ENCODE assay signal across 8 cellular contexts in the genomic region with DNA sequence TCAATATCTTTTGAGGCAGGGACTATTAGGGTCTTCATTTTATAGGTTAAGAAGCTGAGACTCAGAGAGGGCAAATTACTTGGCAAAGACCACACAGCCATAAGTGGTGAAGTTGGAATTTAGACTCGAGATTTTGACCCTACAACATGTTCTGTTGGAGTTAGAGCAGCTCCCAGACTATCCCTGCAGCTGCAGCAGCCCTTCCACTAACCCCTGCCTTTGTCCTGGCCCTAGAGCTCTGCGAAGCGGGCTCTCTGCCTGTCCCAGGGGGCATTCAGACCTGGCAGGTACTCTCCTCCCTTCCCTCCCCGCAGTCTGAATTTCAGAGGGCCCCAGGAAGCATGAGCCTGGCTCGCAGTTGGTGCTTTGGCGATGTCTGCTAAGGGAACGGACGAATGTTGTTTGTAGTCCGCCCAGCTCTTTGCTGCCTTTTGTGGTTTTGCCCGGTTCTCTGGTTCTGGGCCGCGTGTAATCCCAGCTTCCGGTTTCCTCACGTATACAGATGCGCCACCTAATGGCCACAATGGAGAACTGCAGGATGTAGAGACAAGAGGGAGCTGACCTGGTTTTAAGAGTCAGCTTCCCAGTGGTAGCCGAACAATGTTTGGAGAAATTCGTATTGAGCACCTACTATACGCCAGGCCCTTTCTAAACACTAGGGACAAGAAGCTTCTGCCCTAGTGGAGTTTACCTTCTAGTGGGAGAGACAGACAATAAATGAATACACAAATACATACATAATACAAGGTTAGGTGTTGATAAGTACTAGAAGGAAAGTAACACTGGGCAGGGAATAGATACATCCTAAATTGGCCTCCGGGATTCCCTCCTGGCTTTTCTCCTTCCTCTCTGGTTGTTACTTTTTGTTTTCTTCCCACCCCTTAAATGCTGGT.
DNase-seq lines count a peak whose midpoint lies in the region; ATAC-seq, FAIRE-seq and TF ChIP-seq lines count a peak whose summit lies in the region.

No MANE protein-coding gene starts in this region.

- FAIRE-seq in colon (lab: Jason Lieb, UNC) = peak; percentile 68

- TF ChIP-seq CTCF in AG09309 (IDR thresholded peaks at IDR 0.05; ENCODE audit: control insufficient read depth, insufficient read depth, low read depth, low read length, missing control alignments) = peak; percentile 92

- DNase-seq in AG09309 (ENCODE audit: low read depth) (peak; percentile 59), NCI-H460 (ENCODE audit: extremely low read depth, low read depth) (peak; percentile 75), left lobe of liver (ENCODE audit: low spot score) (peak; percentile 83)
- DNase-seq in activated CD4-positive, alpha-beta T cell treated with anti-CD3 and anti-CD28 coated beads for 24 hours (ENCODE audit: low read depth in 2 of 2) = peak; percentile 43 to 51
- DNase-seq in stimulated activated CD4-positive, alpha-beta T cell treated with anti-CD3 and anti-CD28 coated beads, Interleukin-2, amount 100 ng/mL, for 4 hours (ENCODE audit: low read depth) = peak; percentile 56

- ATAC-seq in GM18909 (IDR thresholded peaks at IDR 0.05; ENCODE audit: poor library complexity, unreplicated experiment) (peak; percentile 78), HG03354 (IDR thresholded peaks at IDR 0.05; ENCODE audit: poor library complexity, severe bottlenecking, unreplicated experiment) (peak; percentile 80), left lobe of liver (peak; percentile 99)

- H3K4me3 ChIP-seq in AG09309 (ENCODE audit: control insufficient read depth, low read depth, low read length) = peak overlapping the region; percentile 11; the same call in 1 of the 2 replicates

Comparison
In these comparisons a context has a peak if more than half of its experiments do, and no peak if none do; other contexts are left out.
1. Peak in every context shown above with its lines: DNase-seq, ATAC-seq and H3K4me3 ChIP-seq.